Comparison of ENCODE assay signal across 9 cellular contexts in the genomic region with DNA sequence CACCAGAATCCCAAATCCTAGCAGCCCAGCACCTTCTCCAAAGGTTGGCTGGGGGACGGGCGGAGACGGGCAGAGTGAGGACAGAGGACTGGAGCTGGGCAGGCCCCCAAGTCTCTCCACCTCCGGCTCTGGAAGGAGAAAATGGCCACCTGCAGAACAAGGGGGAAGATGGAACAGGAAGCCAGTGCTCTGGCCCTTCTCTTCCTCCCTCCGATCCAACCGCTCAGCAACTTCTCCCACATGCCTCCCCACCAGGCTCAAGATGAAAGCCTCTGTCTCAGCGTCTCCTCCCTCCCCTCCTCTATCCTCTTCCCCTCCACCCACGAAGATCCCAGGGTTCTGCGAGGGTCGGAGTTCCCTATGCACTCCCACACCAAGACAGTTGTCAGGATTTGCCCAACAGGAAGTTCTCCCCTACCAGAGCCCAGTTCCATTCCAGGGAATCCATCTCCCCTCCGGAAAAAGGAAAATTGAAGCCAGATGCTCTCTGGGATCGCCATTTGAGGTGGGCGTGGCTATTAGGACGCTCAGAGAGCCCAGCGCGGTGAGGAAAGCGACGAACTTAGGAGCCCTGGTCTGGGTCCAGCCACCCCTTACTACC. TPM values are rescaled to one million over a fixed set of nuclear protein-coding genes. Genes with fewer than 3 reads are reported as not detected.
DNase-seq lines count a peak whose midpoint lies in the region; ATAC-seq and TF ChIP-seq lines count a peak whose summit lies in the region.
"Had no signal": no experiment of that assay in that cellular context is flagged by ENCODE, and none has a peak within 500 bp of the region (broad histone marks: within the 10 kb centered on the region; RNA-seq: fewer than 3 reads in every experiment).

No MANE protein-coding gene starts in this region.

- H3K27me3 ChIP-seq in neural cell (ENCODE audit: insufficient read depth, low read depth, low read length) = no peaks in the 10 kb centered on the region

- TF ChIP-seq RAD21 in neural cell (conservative IDR thresholded peaks at IDR 0.05) = no peak

- no peak for TF ChIP-seq EP300 in neural cell (conservative IDR thresholded peaks at IDR 0.05; ENCODE audit: poor library complexity, severe bottlenecking)

- POLR2A ChIA-PET in AG04449 (lab: Yijun Ruan, JAX) = interaction anchor here (0.6 kb wide), 1 partner anchor 407 kb away, joined by 3 read pairs; no protein-coding TSS in a partner anchor

- no peak for DNase-seq in AG04449 (ENCODE audit: low read depth, low spot score)
- peak; percentile 74 to 90 for DNase-seq in NCI-H524 (lab: John Stamatoyannopoulos, UW)
- DNase-seq in fibroblast of pulmonary artery (ENCODE audit: low read depth) = peak; percentile 64
- no peak for DNase-seq in GM19240 (ENCODE audit: insufficient read length, low spot score)
- no peak for DNase-seq in SW480 (ENCODE audit: low spot score)
- no peak for DNase-seq in NAMALWA (ENCODE audit: low spot score)
- DNase-seq: stimulated activated naive B cell treated with anti-CD40 and anti-IgM and Interleukin-4, amounts not matched to agents 10 μg/mL and 1 μg/mL and 100 μg/mL, for 72 hours had no signal

- no peaks in the 10 kb centered on the region for H3K9me2 ChIP-seq in neural cell (ENCODE audit: insufficient read depth, low read length)

- H2AFZ ChIP-seq in neural cell (ENCODE audit: low read depth, low read length) = peak overlapping the region; percentile 69

- CTCF ChIA-PET in AG04449 (lab: Yijun Ruan, JAX) = interaction anchor here (0.7 to 6.3 kb wide), 2 partner anchors 27 to 121 kb away, joined by 3 to 48 read pairs; no protein-coding TSS in a partner anchor

- H3F3A ChIP-seq in neural cell (ENCODE audit: insufficient read depth, low read length, poor library complexity, severe bottlenecking) = no peaks in the 10 kb centered on the region

- no peak for ATAC-seq in HG02870 (IDR thresholded peaks at IDR 0.05; ENCODE audit: unreplicated experiment)
- ATAC-seq: stimulated activated naive B cell treated with anti-CD40 and anti-IgM and Interleukin-4, amounts not matched to agents 10 μg/mL and 1 μg/mL and 100 μg/mL, for 72 hours had no signal

- peak overlapping the region; percentile 47 for H3K4me2 ChIP-seq in neural cell (ENCODE audit: low read length)

- no peaks in the 10 kb centered on the region for H3K36me3 ChIP-seq in neural cell (ENCODE audit: insufficient read depth, low read length)

- peak overlapping the region; percentile 90 for H3K9ac ChIP-seq in neural cell (ENCODE audit: low read length)

- no peaks in the 10 kb centered on the region for H4K20me1 ChIP-seq in neural cell (ENCODE audit: insufficient read depth)

- H3K9me3 ChIP-seq in neural cell (ENCODE audit: low read length) = no peaks in the 10 kb centered on the region

- no peaks in the 10 kb centered on the region for H3K79me2 ChIP-seq in neural cell (replicated peaks; ENCODE audit: insufficient read depth, low read length)

- H3K4me3 ChIP-seq in AG04449 (ENCODE audit: low read depth, low read length) (peak overlapping the region; percentile 23), fibroblast of pulmonary artery (replicated peaks; ENCODE audit: low read depth, low read length) (peak overlapping the region; percentile 34), neural cell (ENCODE audit: low read length) (peak overlapping the region; percentile 65)

- H3K27ac ChIP-seq in neural cell (ENCODE audit: low read length) = peak overlapping the region; percentile 99

- TF ChIP-seq CTCF in AG04449 (IDR thresholded peaks at IDR 0.05; ENCODE audit: insufficient read depth, low read length, missing control alignments) (no peak), fibroblast of pulmonary artery (IDR thresholded peaks at IDR 0.05; ENCODE audit: low read length, missing control alignments) (no peak), neural cell (IDR thresholded peaks at IDR 0.05; ENCODE audit: poor library complexity, severe bottlenecking) (no peak)

TF ChIP-seq in neural cell, 6 proteins besides CTCF, POLR2A, EP300 and RAD21:
- TF ChIP-seq TAF1 (IDR thresholded peaks at IDR 0.05; ENCODE audit: low read depth) (peak; percentile 21), POLR2AphosphoS5 (IDR thresholded peaks at IDR 0.05) (no peak), SMC3 (conservative IDR thresholded peaks at IDR 0.05; ENCODE audit: poor library complexity) (no peak)
- TF ChIP-seq, protein P1, sequence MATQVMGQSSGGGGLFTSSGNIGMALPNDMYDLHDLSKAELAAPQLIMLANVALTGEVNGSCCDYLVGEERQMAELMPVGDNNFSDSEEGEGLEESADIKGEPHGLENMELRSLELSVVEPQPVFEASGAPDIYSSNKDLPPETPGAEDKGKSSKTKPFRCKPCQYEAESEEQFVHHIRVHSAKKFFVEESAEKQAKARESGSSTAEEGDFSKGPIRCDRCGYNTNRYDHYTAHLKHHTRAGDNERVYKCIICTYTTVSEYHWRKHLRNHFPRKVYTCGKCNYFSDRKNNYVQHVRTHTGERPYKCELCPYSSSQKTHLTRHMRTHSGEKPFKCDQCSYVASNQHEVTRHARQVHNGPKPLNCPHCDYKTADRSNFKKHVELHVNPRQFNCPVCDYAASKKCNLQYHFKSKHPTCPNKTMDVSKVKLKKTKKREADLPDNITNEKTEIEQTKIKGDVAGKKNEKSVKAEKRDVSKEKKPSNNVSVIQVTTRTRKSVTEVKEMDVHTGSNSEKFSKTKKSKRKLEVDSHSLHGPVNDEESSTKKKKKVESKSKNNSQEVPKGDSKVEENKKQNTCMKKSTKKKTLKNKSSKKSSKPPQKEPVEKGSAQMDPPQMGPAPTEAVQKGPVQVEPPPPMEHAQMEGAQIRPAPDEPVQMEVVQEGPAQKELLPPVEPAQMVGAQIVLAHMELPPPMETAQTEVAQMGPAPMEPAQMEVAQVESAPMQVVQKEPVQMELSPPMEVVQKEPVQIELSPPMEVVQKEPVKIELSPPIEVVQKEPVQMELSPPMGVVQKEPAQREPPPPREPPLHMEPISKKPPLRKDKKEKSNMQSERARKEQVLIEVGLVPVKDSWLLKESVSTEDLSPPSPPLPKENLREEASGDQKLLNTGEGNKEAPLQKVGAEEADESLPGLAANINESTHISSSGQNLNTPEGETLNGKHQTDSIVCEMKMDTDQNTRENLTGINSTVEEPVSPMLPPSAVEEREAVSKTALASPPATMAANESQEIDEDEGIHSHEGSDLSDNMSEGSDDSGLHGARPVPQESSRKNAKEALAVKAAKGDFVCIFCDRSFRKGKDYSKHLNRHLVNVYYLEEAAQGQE (IDR thresholded peaks at IDR 0.05; ENCODE audit: borderline replicate concordance) = peak; percentile 55

RNA-seq across cellular contexts. Expression of a gene that starts 20.0 kb away (rescaled TPM):
- 5.5 and 6.3 TPM in 2 replicates for polyA plus RNA-seq in neural cell
- 8.5 and 10.1 TPM in 2 replicates for polyA minus RNA-seq in neural cell

RNA-seq across cellular contexts. Expression of a gene that starts 40.2 kb away (rescaled TPM):
- polyA plus RNA-seq in neural cell = 91.3 and 95.3 TPM in 2 replicates
- 44.5 and 51.9 TPM in 2 replicates for polyA minus RNA-seq in neural cell

Comparison
In these comparisons a context has a peak if more than half of its experiments do, and no peak if none do; other contexts are left out.
1. DNase-seq: peak in NCI-H524 (2 of 2) and fibroblast of pulmonary artery (single experiment); none in AG04449 (single experiment), GM19240 (single experiment), SW480 (single experiment) and NAMALWA (single experiment).
2. Peak in every context shown above with its lines, with median percentiles within 50 percentile points of each other: H3K4me3 ChIP-seq.